Comparison of ENCODE assay signal across 17 cellular contexts in the genomic region with DNA sequence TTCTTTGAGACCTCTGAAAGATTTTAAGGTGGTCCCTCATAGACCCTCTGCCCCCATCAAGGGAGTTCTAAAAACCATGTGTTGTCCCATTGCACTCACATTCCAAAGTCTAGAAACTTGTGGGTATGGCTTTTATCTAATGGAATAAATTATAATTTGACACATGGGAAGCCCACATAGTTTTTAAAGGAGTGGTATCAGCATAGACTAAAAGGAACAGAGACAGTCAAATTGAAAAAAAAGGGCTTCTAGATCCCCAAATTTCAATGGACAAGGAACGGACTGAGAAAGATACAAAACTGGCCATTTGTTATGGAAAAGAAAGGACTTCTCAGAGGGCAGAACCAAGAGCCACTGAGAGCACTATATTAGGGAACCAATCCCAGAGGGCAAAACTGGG. TPM values are rescaled to one million over a fixed set of nuclear protein-coding genes. Genes with fewer than 3 reads are reported as not detected.
DNase-seq lines count a peak whose midpoint lies in the region; ATAC-seq, FAIRE-seq and TF ChIP-seq lines count a peak whose summit lies in the region.
"Had no signal": no experiment of that assay in that cellular context is flagged by ENCODE, and none has a peak within 500 bp of the region (broad histone marks: within the 10 kb centered on the region; RNA-seq: fewer than 3 reads in every experiment).

No MANE protein-coding gene starts in this region.

- no peak overlapping the region for H3K4me3 ChIP-seq in MM.1S (ENCODE audit: low read length)
- H3K4me3 ChIP-seq in right atrium auricular region: no peak overlapping the region
- H3K4me3 ChIP-seq: GM12878, GM23338 had no signal

- no peak for TF ChIP-seq CTCF in activated CD8-positive, alpha-beta T cell treated with anti-CD3 and anti-CD28 coated beads for 36 hours (IDR thresholded peaks at IDR 0.05)
- TF ChIP-seq CTCF in MM.1S (IDR thresholded peaks at IDR 0.05; ENCODE audit: low read length) (no peak), right atrium auricular region (IDR thresholded peaks at IDR 0.05) (no peak)

- H3K4me2 ChIP-seq in MM.1S (ENCODE audit: low read depth, low read length): no peak overlapping the region
- H3K4me2 ChIP-seq: BLaER1 treated with 17β-estradiol and CSF1 and Interleukin-3, amounts not matched to agents 10 nM and 100 nM; GM23338 had no signal

- no peak overlapping the region for H2AFZ ChIP-seq in MM.1S (ENCODE audit: low read length)
- H2AFZ ChIP-seq: GM23338 had no signal

- no peaks in the 10 kb centered on the region for H3K27me3 Mint-ChIP-seq in activated CD8-positive, alpha-beta T cell treated with anti-CD3 and anti-CD28 coated beads for 36 hours
- no peaks in the 10 kb centered on the region for H3K27me3 Mint-ChIP-seq in activated CD8-positive, alpha-beta T cell treated with anti-CD3 and anti-CD28 coated beads, Interleukin-2, amount 10 ng/mL, durations not matched to agents 7 days and 5 days (ENCODE audit: low read depth)
- no peaks in the 10 kb centered on the region for H3K27me3 Mint-ChIP-seq in activated T-helper 17 cell treated with anti-CD3 and anti-CD28 coated beads, Interleukin-2, amount 50 U/mL, for 72 hours
- H3K27me3 Mint-ChIP-seq: CD4-positive, CD25-positive, alpha-beta regulatory T cell had no signal

- H3K9ac ChIP-seq in MM.1S (ENCODE audit: low read length): no peak overlapping the region
- H3K9ac ChIP-seq: BLaER1 treated with 17β-estradiol and CSF1 and Interleukin-3, amounts not matched to agents 10 nM and 100 nM had no signal

- peaks cover 72% of the 10 kb centered on the region for H3K36me3 Mint-ChIP-seq in activated CD8-positive, alpha-beta T cell treated with anti-CD3 and anti-CD28 coated beads for 36 hours (ENCODE audit: low read depth)
- peaks cover 70% of the 10 kb centered on the region for H3K36me3 Mint-ChIP-seq in activated CD8-positive, alpha-beta T cell treated with anti-CD3 and anti-CD28 coated beads, Interleukin-2, amount 10 ng/mL, durations not matched to agents 7 days and 5 days (ENCODE audit: low read depth)
- peaks cover 97% of the 10 kb centered on the region for H3K36me3 Mint-ChIP-seq in activated T-helper 17 cell treated with anti-CD3 and anti-CD28 coated beads, Interleukin-2, amount 50 U/mL, for 72 hours (ENCODE audit: low read depth)

- no peaks in the 10 kb centered on the region for H4K20me1 ChIP-seq in MM.1S (ENCODE audit: insufficient read depth, low read length)
- H4K20me1 ChIP-seq: BLaER1 treated with 17β-estradiol and CSF1 and Interleukin-3, amounts not matched to agents 10 nM and 100 nM had no signal

- peak overlapping the region; percentile 0; the same call in 1 of the 2 replicates for H3K27ac ChIP-seq in MM.1S (ENCODE audit: low read length)
- no peak overlapping the region for H3K27ac ChIP-seq in right atrium auricular region
- H3K27ac ChIP-seq: 22Rv1; BLaER1 treated with 17β-estradiol and CSF1 and Interleukin-3, amounts not matched to agents 10 nM and 100 nM had no signal

- no peak overlapping the region for H3K4me3 Mint-ChIP-seq in activated CD8-positive, alpha-beta T cell treated with anti-CD3 and anti-CD28 coated beads for 36 hours
- H3K4me3 Mint-ChIP-seq in activated CD8-positive, alpha-beta T cell treated with anti-CD3 and anti-CD28 coated beads, Interleukin-2, amount 10 ng/mL, durations not matched to agents 7 days and 5 days: no peak overlapping the region
- H3K4me3 Mint-ChIP-seq in activated T-helper 17 cell treated with anti-CD3 and anti-CD28 coated beads, Interleukin-2, amount 50 U/mL, for 72 hours: no peak overlapping the region
- H3K4me3 Mint-ChIP-seq: CD4-positive, CD25-positive, alpha-beta regulatory T cell; GM23338 had no signal

- no peak for FAIRE-seq in frontal cortex (lab: Jason Lieb, UNC)
- FAIRE-seq: GM12878, GM18507 had no signal

- H3K4me1 ChIP-seq in MM.1S (ENCODE audit: low read length) (peaks cover 52% of the 10 kb centered on the region), right atrium auricular region (no peaks in the 10 kb centered on the region)

- ATAC-seq in activated CD8-positive, alpha-beta T cell treated with anti-CD3 and anti-CD28 coated beads for 36 hours: no peak
- no peak for ATAC-seq in activated CD8-positive, alpha-beta T cell treated with anti-CD3 and anti-CD28 coated beads, Interleukin-2, amount 10 ng/mL, durations not matched to agents 7 days and 5 days
- no peak for ATAC-seq in activated T-helper 17 cell treated with anti-CD3 and anti-CD28 coated beads, Interleukin-2, amount 50 U/mL, for 72 hours (replicated peaks)
- ATAC-seq: GM12878, GM23338 had no signal

- peaks cover 36% of the 10 kb centered on the region for H3K4me1 Mint-ChIP-seq in activated CD8-positive, alpha-beta T cell treated with anti-CD3 and anti-CD28 coated beads for 36 hours (ENCODE audit: low read depth)
- peaks cover 39% of the 10 kb centered on the region for H3K4me1 Mint-ChIP-seq in activated CD8-positive, alpha-beta T cell treated with anti-CD3 and anti-CD28 coated beads, Interleukin-2, amount 10 ng/mL, durations not matched to agents 7 days and 5 days (ENCODE audit: low read depth)
- H3K4me1 Mint-ChIP-seq in activated T-helper 17 cell treated with anti-CD3 and anti-CD28 coated beads, Interleukin-2, amount 50 U/mL, for 72 hours: peaks cover 38% of the 10 kb centered on the region

- CTCF ChIA-PET in activated CD8-positive, alpha-beta T cell treated with anti-CD3 and anti-CD28 coated beads for 36 hours (lab: Charles Lee): interaction anchor here (0.8 to 12.8 kb wide), 5 partner anchors 20 to 157 kb away, joined by 3 to 228 read pairs (median 3); a partner anchor contains a TSS
- CTCF ChIA-PET in activated CD8-positive, alpha-beta T cell treated with anti-CD3 and anti-CD28 coated beads, Interleukin-2, amount 10 ng/mL, durations not matched to agents 7 days and 5 days (lab: Charles Lee): interaction anchor here (0.7 to 12.3 kb wide), 3 partner anchors 39 to 63 kb away, joined by 3 to 287 read pairs (median 4); a partner anchor contains a TSS

- H3K27me3 ChIP-seq in MM.1S (replicated peaks; ENCODE audit: insufficient read depth, low read length) (no peaks in the 10 kb centered on the region), right atrium auricular region (no peaks in the 10 kb centered on the region)
- H3K27me3 ChIP-seq: BLaER1 treated with 17β-estradiol and CSF1 and Interleukin-3, amounts not matched to agents 10 nM and 100 nM had no signal

- H3K79me2 ChIP-seq in MM.1S (ENCODE audit: low read length): peaks cover 91% of the 10 kb centered on the region

- no peak for DNase-seq in activated CD8-positive, alpha-beta T cell treated with anti-CD3 and anti-CD28 coated beads for 36 hours
- DNase-seq in activated CD8-positive, alpha-beta T cell treated with anti-CD3 and anti-CD28 coated beads, Interleukin-2, amount 10 ng/mL, durations not matched to agents 7 days and 5 days: no peak
- DNase-seq in MM.1S (no peak), frontal cortex (ENCODE audit: low spot score in 2 of 2) (no peak), NCI-H1048 (lab: John Stamatoyannopoulos, UW) (no peak), right atrium auricular region (ENCODE audit: low spot score) (no peak)
- DNase-seq: AML-193; CD4-positive, CD25-positive, alpha-beta regulatory T cell; DMS79; H7 had no signal

- intact Hi-C loops in activated CD8-positive, alpha-beta T cell treated with anti-CD3 and anti-CD28 coated beads for 36 hours (cut with micrococcal nuclease): no loop called here

- H3K9me2 ChIP-seq in MM.1S (replicated peaks; ENCODE audit: insufficient read depth, low read length): no peaks in the 10 kb centered on the region

- H3K9me3 ChIP-seq in MM.1S (replicated peaks; ENCODE audit: insufficient read depth, low read length) (no peaks in the 10 kb centered on the region), right atrium auricular region (peaks cover 9 to 24% of the 10 kb centered on the region in 2 donors)

- H3K9me3 Mint-ChIP-seq in activated CD8-positive, alpha-beta T cell treated with anti-CD3 and anti-CD28 coated beads for 36 hours: peaks cover 19% of the 10 kb centered on the region
- H3K9me3 Mint-ChIP-seq in activated CD8-positive, alpha-beta T cell treated with anti-CD3 and anti-CD28 coated beads, Interleukin-2, amount 10 ng/mL, durations not matched to agents 7 days and 5 days (ENCODE audit: insufficient read depth): peaks cover 7% of the 10 kb centered on the region
- H3K9me3 Mint-ChIP-seq in activated T-helper 17 cell treated with anti-CD3 and anti-CD28 coated beads, Interleukin-2, amount 50 U/mL, for 72 hours: peaks cover 4% of the 10 kb centered on the region

- POLR2A ChIA-PET in activated CD8-positive, alpha-beta T cell treated with anti-CD3 and anti-CD28 coated beads for 36 hours (lab: Charles Lee): interaction anchor here (0.7 to 2.2 kb wide), 3 partner anchors 11 to 228 kb away, joined by 3 to 12 read pairs (median 5); no protein-coding TSS in a partner anchor
- POLR2A ChIA-PET in activated CD8-positive, alpha-beta T cell treated with anti-CD3 and anti-CD28 coated beads, Interleukin-2, amount 10 ng/mL, durations not matched to agents 7 days and 5 days (lab: Charles Lee): interaction anchor here (1.8 kb wide), 1 partner anchor 77 kb away, joined by 4 read pairs; no protein-coding TSS in a partner anchor

- peak overlapping the region; percentile 58 for H3K27ac Mint-ChIP-seq in activated CD8-positive, alpha-beta T cell treated with anti-CD3 and anti-CD28 coated beads for 36 hours
- no peak overlapping the region for H3K27ac Mint-ChIP-seq in activated CD8-positive, alpha-beta T cell treated with anti-CD3 and anti-CD28 coated beads, Interleukin-2, amount 10 ng/mL, durations not matched to agents 7 days and 5 days
- H3K27ac Mint-ChIP-seq in activated T-helper 17 cell treated with anti-CD3 and anti-CD28 coated beads, Interleukin-2, amount 50 U/mL, for 72 hours: peak overlapping the region; percentile 66
- H3K27ac Mint-ChIP-seq: GM23338 had no signal

- H3F3A ChIP-seq in MM.1S (ENCODE audit: insufficient read depth, low read length): peaks cover 60% of the 10 kb centered on the region

- H3K36me3 ChIP-seq in MM.1S (replicated peaks; ENCODE audit: insufficient read depth, low read length): peaks cover 51% of the 10 kb centered on the region
- peaks cover 55% of the 10 kb centered on the region for H3K36me3 ChIP-seq in right atrium auricular region

RNA-seq across cellular contexts. Expression of a gene that starts 48.7 kb away (rescaled TPM):
- 10 to 100 TPM; 53.3 to 53.7 TPM for total RNA-seq in activated CD8-positive, alpha-beta T cell treated with anti-CD3 and anti-CD28 coated beads for 36 hours
- 10 to 100 TPM; 48.4 to 51.3 TPM for total RNA-seq in activated CD8-positive, alpha-beta T cell treated with anti-CD3 and anti-CD28 coated beads, Interleukin-2, amount 10 ng/mL, durations not matched to agents 7 days and 5 days
- total RNA-seq in activated T-helper 17 cell treated with anti-CD3 and anti-CD28 coated beads, Interleukin-2, amount 50 U/mL, for 72 hours: 10 to 100 TPM; 43.0 to 54.9 TPM
- total RNA-seq in frontal cortex (7.3 TPM), right atrium auricular region (100 to 1,000 TPM in 1 of 2 donors, 10 to 100 TPM in 1; 74.6 to 109 TPM)
- total RNA-seq: G401 had no signal
